8 cellular contexts compared by ENCODE assay signal in genomic region chr17:32323784-32324590, GRCh38. TPM values are rescaled to one million over a fixed set of nuclear protein-coding genes. Genes with fewer than 3 reads are reported as not detected.
DNase-seq lines count a peak whose midpoint lies in the region; ATAC-seq, FAIRE-seq and TF ChIP-seq lines count a peak whose summit lies in the region.

No MANE protein-coding gene starts in this region.

- intact Hi-C loops in dendritic cell treated with granulocyte-macrophage colony-stimulating factor and Interleukin-4, amounts not matched to agents 40 ng/mL and 50 ng/mL, for 4 days (cut with micrococcal nuclease) = no loop called here

- peak overlapping the region; percentile 12 for H2BK15ac ChIP-seq in neuronal stem cell (ENCODE audit: low read length)

- H3K9me2 ChIP-seq in SK-N-SH = no peaks in the 10 kb centered on the region

- peak overlapping the region; percentile 86 for H2AFZ ChIP-seq in SK-N-SH (ENCODE audit: low read depth)
- H2AFZ ChIP-seq in neuronal stem cell (ENCODE audit: low read length) = peak overlapping the region; percentile 38

- H3K4me1 Mint-ChIP-seq in dendritic cell treated with granulocyte-macrophage colony-stimulating factor and Interleukin-4, amounts not matched to agents 40 ng/mL and 50 ng/mL, for 4 days (ENCODE audit: low read depth) = peaks cover 66% of the 10 kb centered on the region

- no peaks in the 10 kb centered on the region for H3K27me3 Mint-ChIP-seq in dendritic cell treated with granulocyte-macrophage colony-stimulating factor and Interleukin-4, amounts not matched to agents 40 ng/mL and 50 ng/mL, for 4 days

- no peak overlapping the region for H2BK5ac ChIP-seq in neuronal stem cell (ENCODE audit: low read length)

- no peaks in the 10 kb centered on the region for H3K9me3 Mint-ChIP-seq in dendritic cell treated with granulocyte-macrophage colony-stimulating factor and Interleukin-4, amounts not matched to agents 40 ng/mL and 50 ng/mL, for 4 days

- H3K27me3 ChIP-seq in SK-N-SH (ENCODE audit: insufficient read depth) = no peaks in the 10 kb centered on the region
- H3K27me3 ChIP-seq in neuronal stem cell (ENCODE audit: control insufficient read depth in 3 of 3, insufficient read depth in 3 of 3, low read depth in 1 of 3, low read length in 3 of 3) = no peaks in the 10 kb centered on the region

- H3K14ac ChIP-seq in neuronal stem cell (ENCODE audit: low read length) = no peak overlapping the region

- no peak overlapping the region for H2BK12ac ChIP-seq in neuronal stem cell (ENCODE audit: low read length)

- H3K18ac ChIP-seq in neuronal stem cell (ENCODE audit: low read length) = peak overlapping the region; percentile 67

- POLR2A ChIA-PET in SK-N-SH (lab: Yijun Ruan, JAX) = no interaction called here

- peak overlapping the region; percentile 56 for H3K9ac ChIP-seq in SK-N-SH
- no peak overlapping the region for H3K9ac ChIP-seq in neuronal stem cell (ENCODE audit: low read depth, low read length, poor library complexity)

- DNase-seq in GM03348 (ENCODE audit: low spot score) = peak; percentile 66
- DNase-seq in SK-N-SH = peak; percentile 50
- DNase-seq in neuronal stem cell (ENCODE audit: low spot score) = peak; percentile 39
- no peak for DNase-seq in NCI-H446 treated with DMSO at 0.1 percent for 48 hours (lab: John Stamatoyannopoulos, UW)
- no peak for DNase-seq in GM19239 (ENCODE audit: insufficient read length, low spot score)

- no peak for FAIRE-seq in GM19239 (lab: Jason Lieb, UNC)

- peak overlapping the region in 1 of 2 experiments; percentile 26; a peak in 1 of 4 replicates for H3K4me3 ChIP-seq in SK-N-SH (ENCODE audit: low read depth in 2 of 2, low read length in 1 of 2)
- no peak overlapping the region for H3K4me3 ChIP-seq in neuronal stem cell (ENCODE audit: low read length in 2 of 2)

- H4K91ac ChIP-seq in neuronal stem cell (ENCODE audit: low read depth, low read length, poor library complexity) = no peak overlapping the region

- no peak overlapping the region for H3K23ac ChIP-seq in neuronal stem cell (ENCODE audit: low read depth, low read length, poor library complexity)

- CTCF ChIA-PET in SK-N-SH (lab: Yijun Ruan, JAX) = interaction anchor here (1.5 to 11.5 kb wide), 3 partner anchors 12 to 120 kb away, joined by 4 to 192 read pairs (median 5); no protein-coding TSS in a partner anchor

- H3K4me2 ChIP-seq in SK-N-SH (peak overlapping the region; percentile 74), neuronal stem cell (ENCODE audit: insufficient read depth, low read length, poor library complexity, severe bottlenecking) (peak overlapping the region; percentile 32)

- H3F3A ChIP-seq in SK-N-SH (replicated peaks; ENCODE audit: insufficient read depth) = peaks cover 5% of the 10 kb centered on the region

- peak overlapping the region; percentile 9 for H2BK120ac ChIP-seq in neuronal stem cell (ENCODE audit: low read depth, low read length)

- H3K9me3 ChIP-seq in SK-N-SH (no peaks in the 10 kb centered on the region), neuronal stem cell (replicated peaks in 1 of 2; ENCODE audit: control insufficient read depth in 2 of 2, insufficient read depth in 1 of 2, low read depth in 1 of 2, low read length in 2 of 2) (no peaks in the 10 kb centered on the region)

- TF ChIP-seq EP300 in SK-N-SH (IDR thresholded peaks at IDR 0.05; ENCODE audit: borderline replicate concordance in 1 of 2, low read depth in 1 of 2, low read length in 1 of 2) = no peak

- H2AK5ac ChIP-seq in neuronal stem cell (ENCODE audit: low read depth, low read length) = peak overlapping the region; percentile 68

- H4K8ac ChIP-seq in neuronal stem cell (ENCODE audit: low read depth, low read length) = no peak overlapping the region

- H3K4me1 ChIP-seq in SK-N-SH (ENCODE audit: control insufficient read depth in 1 of 2, insufficient read depth in 2 of 2, low read depth in 1 of 2, low read length in 1 of 2) (peaks cover 8 to 9% of the 10 kb centered on the region in 2 experiments; a peak in 1 of 4 replicates), neuronal stem cell (ENCODE audit: control insufficient read depth in 2 of 2, insufficient read depth in 1 of 2, low read depth in 1 of 2, low read length in 2 of 2) (peaks cover 2 to 15% of the 10 kb centered on the region in 2 donors)

- ATAC-seq in GM21825 (IDR thresholded peaks at IDR 0.05; ENCODE audit: unreplicated experiment) (no peak), GM19324 (IDR thresholded peaks at IDR 0.05; ENCODE audit: low FRiP score, unreplicated experiment) (no peak)

- no peaks in the 10 kb centered on the region for H3K79me2 ChIP-seq in SK-N-SH (ENCODE audit: insufficient read depth)

- no peak for TF ChIP-seq CTCF in SK-N-SH (IDR thresholded peaks at IDR 0.05)

- H4K20me1 ChIP-seq in SK-N-SH (ENCODE audit: insufficient read depth) = no peaks in the 10 kb centered on the region

- H3K4ac ChIP-seq in neuronal stem cell (ENCODE audit: low read length) = no peak overlapping the region

- peak overlapping the region; percentile 69 for H3K27ac Mint-ChIP-seq in dendritic cell treated with granulocyte-macrophage colony-stimulating factor and Interleukin-4, amounts not matched to agents 40 ng/mL and 50 ng/mL, for 4 days

- H3K27ac ChIP-seq in SK-N-SH (ENCODE audit: low read depth in 2 of 2, low read length in 1 of 2) (peak overlapping the region; percentile 6 to 35; a peak in 2 of 4 replicates), neuronal stem cell (replicated peaks; ENCODE audit: low read length) (peak overlapping the region; percentile 57)

- WGBS in SK-N-SH (ENCODE audit: low lambda C conversion rate) = 34% methylated on average over 12 of the region's 12 CpGs
- WGBS in neuronal stem cell (ENCODE audit: extremely low coverage in 2 of 2, insufficient read length in 2 of 2, insufficient replicate concordance in 1 of 2), 2 donors = no CpG with 5 or more reads among the region's 12 CpGs

- H3K36me3 Mint-ChIP-seq in dendritic cell treated with granulocyte-macrophage colony-stimulating factor and Interleukin-4, amounts not matched to agents 40 ng/mL and 50 ng/mL, for 4 days (ENCODE audit: low read depth) = no peaks in the 10 kb centered on the region

- H3K79me1 ChIP-seq in neuronal stem cell (ENCODE audit: low read depth, low read length) = no peaks in the 10 kb centered on the region

- peak overlapping the region; percentile 40 for H3K4me3 Mint-ChIP-seq in dendritic cell treated with granulocyte-macrophage colony-stimulating factor and Interleukin-4, amounts not matched to agents 40 ng/mL and 50 ng/mL, for 4 days

- TF ChIP-seq RAD21 in SK-N-SH (IDR thresholded peaks at IDR 0.05; ENCODE audit: low read length) = no peak

- H3K36me3 ChIP-seq in SK-N-SH (replicated peaks in 1 of 2; ENCODE audit: control insufficient read depth in 1 of 2, insufficient read depth in 2 of 2, low read length in 1 of 2) = no peaks in the 10 kb centered on the region
- no peaks in the 10 kb centered on the region for H3K36me3 ChIP-seq in neuronal stem cell (replicated peaks in 1 of 2; ENCODE audit: control insufficient read depth in 2 of 2, insufficient read depth in 2 of 2, low read length in 2 of 2)

TF ChIP-seq in SK-N-SH, 30 proteins besides CTCF, POLR2A, EP300 and RAD21:
- TF ChIP-seq, protein P1, sequence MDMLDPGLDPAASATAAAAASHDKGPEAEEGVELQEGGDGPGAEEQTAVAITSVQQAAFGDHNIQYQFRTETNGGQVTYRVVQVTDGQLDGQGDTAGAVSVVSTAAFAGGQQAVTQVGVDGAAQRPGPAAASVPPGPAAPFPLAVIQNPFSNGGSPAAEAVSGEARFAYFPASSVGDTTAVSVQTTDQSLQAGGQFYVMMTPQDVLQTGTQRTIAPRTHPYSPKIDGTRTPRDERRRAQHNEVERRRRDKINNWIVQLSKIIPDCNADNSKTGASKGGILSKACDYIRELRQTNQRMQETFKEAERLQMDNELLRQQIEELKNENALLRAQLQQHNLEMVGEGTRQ (IDR thresholded peaks at IDR 0.05; ENCODE audit: borderline replicate concordance, low read depth, low read length) = no peak
- TF ChIP-seq PBX3 (IDR thresholded peaks at IDR 0.05) (0 out of 2 replicates have a peak, but pooled peaks have one; percentile 27), TCF12 (IDR thresholded peaks at IDR 0.05) (peak; percentile 33; the same call in 1 of the 2 replicates)

RNA-seq across cellular contexts. Expression of gene C17orf75, which starts 18.0 kb away (rescaled TPM):
- 14.2 and 19.4 TPM in 2 replicates for polyA plus RNA-seq in SK-N-SH (2012; rRNA removed)
- polyA plus RNA-seq in SK-N-SH (2012; cell fraction: cytosol; rRNA removed) = 16.3 and 18.9 TPM in 2 replicates
- 28.3 and 44.4 TPM in 2 replicates for polyA plus RNA-seq in SK-N-SH (2012; cell fraction: nucleus; rRNA removed)
- 47.7 TPM for polyA plus RNA-seq in neuronal stem cell (2013, experiment 1 of 2)
- polyA plus RNA-seq in neuronal stem cell (2013, experiment 2 of 2) = 47.1 TPM

RNA-seq across cellular contexts. Expression of gene ZNF207, which starts 26.0 kb away (rescaled TPM):
- polyA plus RNA-seq in SK-N-SH (2012; rRNA removed) = 122 and 167 TPM in 2 replicates
- 125 and 128 TPM in 2 replicates for polyA plus RNA-seq in SK-N-SH (2012; cell fraction: cytosol; rRNA removed)
- 163 and 243 TPM in 2 replicates for polyA plus RNA-seq in SK-N-SH (2012; cell fraction: nucleus; rRNA removed)
- polyA plus RNA-seq in neuronal stem cell (2013, experiment 1 of 2) = 181 TPM
- 177 TPM for polyA plus RNA-seq in neuronal stem cell (2013, experiment 2 of 2)

RNA-seq across cellular contexts. Expression of gene RHBDL3, which starts 58.4 kb away (rescaled TPM):
- polyA plus RNA-seq in SK-N-SH (2012; rRNA removed) = 0.39 and 0.72 TPM in 2 replicates
- polyA plus RNA-seq in SK-N-SH (2012; cell fraction: cytosol; rRNA removed) = 0.31 and 0.63 TPM in 2 replicates
- 0.66 and 0.99 TPM in 2 replicates for polyA plus RNA-seq in SK-N-SH (2012; cell fraction: nucleus; rRNA removed)
- polyA plus RNA-seq in neuronal stem cell (2013, experiment 1 of 2) = 0.82 TPM
- 0.83 TPM for polyA plus RNA-seq in neuronal stem cell (2013, experiment 2 of 2)

Comparison
In these comparisons a context has a peak if more than half of its experiments do, and no peak if none do; other contexts are left out.
1. DNase-seq: peak in GM03348 (single experiment), SK-N-SH (single experiment) and neuronal stem cell (single experiment); none in NCI-H446 treated with DMSO at 0.1 percent for 48 hours (single experiment) and GM19239 (single experiment).